30 cellular contexts compared by ENCODE assay signal in genomic region chr9:98712987-98713386, GRCh38. TPM values are rescaled to one million over a fixed set of nuclear protein-coding genes. Genes with fewer than 3 reads are reported as not detected.
"Had no signal": no experiment of that assay in that cellular context is flagged by ENCODE, and none has a peak within 500 bp of the region (broad histone marks: within the 10 kb centered on the region; RNA-seq: fewer than 3 reads in every experiment).

No MANE protein-coding gene starts in this region.

- H3K4me3 ChIP-seq: adrenal gland, body of pancreas had no signal

- H3K27ac ChIP-seq: adrenal gland, body of pancreas had no signal

- H3K27ac Mint-ChIP-seq: activated CD4-positive, alpha-beta memory T cell treated with anti-CD3 and anti-CD28 coated beads for 36 hours; activated CD4-positive, alpha-beta T cell treated with anti-CD3 and anti-CD28 coated beads for 36 hours; activated CD4-positive, alpha-beta T cell treated with anti-CD3 and anti-CD28 coated beads, Interleukin-2, amount 10 ng/mL, durations not matched to agents 24 days and 14 days; activated CD8-positive, alpha-beta memory T cell treated with anti-CD3 and anti-CD28 coated beads, Interleukin-2, amount 10 ng/mL, durations not matched to agents 7 days and 5 days; activated CD8-positive, alpha-beta T cell treated with anti-CD3 and anti-CD28 coated beads, Interleukin-2, amount 10 ng/mL, durations not matched to agents 7 days and 5 days; activated naive CD4-positive, alpha-beta T cell treated with anti-CD3 and anti-CD28 coated beads for 36 hours; activated naive CD4-positive, alpha-beta T cell treated with anti-CD3 and anti-CD28 coated beads, Interleukin-2, amount 50 U/mL, for 24 hours; activated naive CD8-positive, alpha-beta T cell treated with anti-CD3 and anti-CD28 coated beads for 36 hours; activated naive CD8-positive, alpha-beta T cell treated with anti-CD3 and anti-CD28 coated beads, Interleukin-2, amount 50 U/mL, for 24 hours; activated T-helper 1 cell treated with anti-CD3 and anti-CD28 coated beads, Interleukin-12 subunit alpha, Interleukin-12 subunit beta, Interleukin-2, Interleukin-4 antibody, amounts not matched to agents 30 ng/mL and 10 ng/mL and 1 ng/mL, durations not matched to agents 14 hours and 24 hours and 36 hours; activated T-helper 2 cell treated with anti-CD3 and anti-CD28 coated beads, Interferon-gamma antibody, Interleukin-2, Interleukin-4, amounts not matched to agents 10 μg/mL and 5 μg/mL and 100 μg/mL, durations not matched to agents 14 hours and 24 hours and 36 hours had no signal

- H3K4me1 ChIP-seq: adrenal gland had no signal

- ATAC-seq: activated CD4-positive, alpha-beta T cell treated with anti-CD3 and anti-CD28 coated beads for 36 hours; activated CD8-positive, alpha-beta memory T cell treated with anti-CD3 and anti-CD28 coated beads, Interleukin-2, amount 10 ng/mL, durations not matched to agents 7 days and 5 days; activated CD8-positive, alpha-beta T cell treated with anti-CD3 and anti-CD28 coated beads, Interleukin-2, amount 10 ng/mL, durations not matched to agents 7 days and 5 days; activated naive CD8-positive, alpha-beta T cell treated with anti-CD3 and anti-CD28 coated beads, Interleukin-2, amount 50 U/mL, for 24 hours; body of pancreas; esophagus mucosa had no signal

- DNase-seq: activated CD4-positive, alpha-beta memory T cell treated with anti-CD3 and anti-CD28 coated beads for 36 hours; activated CD4-positive, alpha-beta T cell treated with anti-CD3 and anti-CD28 coated beads for 36 hours; activated CD4-positive, alpha-beta T cell treated with anti-CD3 and anti-CD28 coated beads, Interleukin-2, amount 10 ng/mL, durations not matched to agents 24 days and 14 days; activated CD4-positive, CD25-positive, alpha-beta regulatory T cell; activated CD4-positive, CD25-positive, alpha-beta regulatory T cell treated with anti-CD3 and anti-CD28 coated beads, Interleukin-2, amount 50 U/mL, for 72 hours; activated CD8-positive, alpha-beta memory T cell treated with anti-CD3 and anti-CD28 coated beads, Interleukin-2, amount 10 ng/mL, durations not matched to agents 7 days and 5 days; activated CD8-positive, alpha-beta memory T cell treated with anti-CD3 and anti-CD28 coated beads, Interleukin-2, amount 50 U/mL, for 4 hours; activated CD8-positive, alpha-beta T cell treated with anti-CD3 and anti-CD28 coated beads, Interleukin-2, amount 10 ng/mL, durations not matched to agents 7 days and 5 days; activated effector memory CD4-positive, alpha-beta T cell treated with anti-CD3 and anti-CD28 coated beads, Interleukin-2, amount 50 U/mL, for 16 hours; activated naive CD4-positive, alpha-beta T cell treated with anti-CD3 and anti-CD28 coated beads for 36 hours; activated naive CD8-positive, alpha-beta T cell treated with anti-CD3 and anti-CD28 coated beads for 36 hours; activated naive CD8-positive, alpha-beta T cell treated with anti-CD3 and anti-CD28 coated beads, Interleukin-2, amount 50 U/mL, for 24 hours; activated T-cell treated with anti-CD3 and anti-CD28 coated beads, Interleukin-2, amount 50 U/mL, for 1 hour; activated T-cell treated with anti-CD3 and anti-CD28 coated beads, Interleukin-2, amount 50 U/mL, for 48 hours; adrenal gland; amygdala; aorta; body of pancreas; caudate nucleus; cortex of kidney; effector CD8-positive, alpha-beta T cell; foreskin fibroblast; head of caudate nucleus; T-helper 2 cell had no signal

- H3K4me1 Mint-ChIP-seq: activated CD4-positive, alpha-beta T cell treated with anti-CD3 and anti-CD28 coated beads for 36 hours; activated CD4-positive, alpha-beta T cell treated with anti-CD3 and anti-CD28 coated beads, Interleukin-2, amount 10 ng/mL, durations not matched to agents 24 days and 14 days; activated naive CD8-positive, alpha-beta T cell treated with anti-CD3 and anti-CD28 coated beads for 36 hours; activated naive CD8-positive, alpha-beta T cell treated with anti-CD3 and anti-CD28 coated beads, Interleukin-2, amount 50 U/mL, for 24 hours had no signal

- H3K36me3 ChIP-seq: adrenal gland had no signal

- H3K9me3 ChIP-seq: adrenal gland, body of pancreas had no signal

- H3K36me3 Mint-ChIP-seq: activated CD4-positive, alpha-beta memory T cell treated with anti-CD3 and anti-CD28 coated beads for 36 hours; activated CD8-positive, alpha-beta memory T cell treated with anti-CD3 and anti-CD28 coated beads, Interleukin-2, amount 10 ng/mL, durations not matched to agents 7 days and 5 days; activated naive CD4-positive, alpha-beta T cell treated with anti-CD3 and anti-CD28 coated beads, Interleukin-2, amount 50 U/mL, for 24 hours; activated naive CD8-positive, alpha-beta T cell treated with anti-CD3 and anti-CD28 coated beads for 36 hours had no signal

- H3K9me3 Mint-ChIP-seq: activated CD4-positive, alpha-beta memory T cell treated with anti-CD3 and anti-CD28 coated beads for 36 hours; activated CD4-positive, alpha-beta T cell treated with anti-CD3 and anti-CD28 coated beads, Interleukin-2, amount 10 ng/mL, durations not matched to agents 24 days and 14 days; activated naive CD4-positive, alpha-beta T cell treated with anti-CD3 and anti-CD28 coated beads for 36 hours; activated naive CD4-positive, alpha-beta T cell treated with anti-CD3 and anti-CD28 coated beads, Interleukin-2, amount 50 U/mL, for 24 hours; activated naive CD8-positive, alpha-beta T cell treated with anti-CD3 and anti-CD28 coated beads for 36 hours; activated naive CD8-positive, alpha-beta T cell treated with anti-CD3 and anti-CD28 coated beads, Interleukin-2, amount 50 U/mL, for 24 hours; activated T-helper 1 cell treated with anti-CD3 and anti-CD28 coated beads, Interleukin-12 subunit alpha, Interleukin-12 subunit beta, Interleukin-2, Interleukin-4 antibody, amounts not matched to agents 30 ng/mL and 10 ng/mL and 1 ng/mL, durations not matched to agents 14 hours and 24 hours and 36 hours; activated T-helper 2 cell treated with anti-CD3 and anti-CD28 coated beads, Interferon-gamma antibody, Interleukin-2, Interleukin-4, amounts not matched to agents 10 μg/mL and 5 μg/mL and 100 μg/mL, durations not matched to agents 14 hours and 24 hours and 36 hours had no signal

- H3K4me3 Mint-ChIP-seq: activated CD4-positive, alpha-beta memory T cell treated with anti-CD3 and anti-CD28 coated beads for 36 hours; activated CD4-positive, alpha-beta T cell treated with anti-CD3 and anti-CD28 coated beads for 36 hours; activated CD4-positive, alpha-beta T cell treated with anti-CD3 and anti-CD28 coated beads, Interleukin-2, amount 10 ng/mL, durations not matched to agents 24 days and 14 days; activated CD8-positive, alpha-beta memory T cell treated with anti-CD3 and anti-CD28 coated beads, Interleukin-2, amount 10 ng/mL, durations not matched to agents 7 days and 5 days; activated CD8-positive, alpha-beta T cell treated with anti-CD3 and anti-CD28 coated beads, Interleukin-2, amount 10 ng/mL, durations not matched to agents 7 days and 5 days; activated naive CD4-positive, alpha-beta T cell treated with anti-CD3 and anti-CD28 coated beads for 36 hours; activated naive CD4-positive, alpha-beta T cell treated with anti-CD3 and anti-CD28 coated beads, Interleukin-2, amount 50 U/mL, for 24 hours; activated naive CD8-positive, alpha-beta T cell treated with anti-CD3 and anti-CD28 coated beads for 36 hours; activated naive CD8-positive, alpha-beta T cell treated with anti-CD3 and anti-CD28 coated beads, Interleukin-2, amount 50 U/mL, for 24 hours; activated T-helper 1 cell treated with anti-CD3 and anti-CD28 coated beads, Interleukin-12 subunit alpha, Interleukin-12 subunit beta, Interleukin-2, Interleukin-4 antibody, amounts not matched to agents 30 ng/mL and 10 ng/mL and 1 ng/mL, durations not matched to agents 14 hours and 24 hours and 36 hours had no signal

RNA-seq across cellular contexts. Expression of gene GABBR2, which starts 4.3 kb away (rescaled TPM):
- total RNA-seq: activated CD4-positive, alpha-beta memory T cell treated with anti-CD3 and anti-CD28 coated beads for 36 hours; activated CD4-positive, alpha-beta T cell treated with anti-CD3 and anti-CD28 coated beads for 36 hours; activated CD4-positive, alpha-beta T cell treated with anti-CD3 and anti-CD28 coated beads, Interleukin-2, amount 10 ng/mL, durations not matched to agents 24 days and 14 days; activated CD8-positive, alpha-beta memory T cell treated with anti-CD3 and anti-CD28 coated beads for 36 hours; activated CD8-positive, alpha-beta memory T cell treated with anti-CD3 and anti-CD28 coated beads, Interleukin-2, amount 10 ng/mL, durations not matched to agents 7 days and 5 days; activated CD8-positive, alpha-beta T cell treated with anti-CD3 and anti-CD28 coated beads, Interleukin-2, amount 10 ng/mL, durations not matched to agents 7 days and 5 days; activated naive CD4-positive, alpha-beta T cell treated with anti-CD3 and anti-CD28 coated beads for 36 hours; activated naive CD8-positive, alpha-beta T cell treated with anti-CD3 and anti-CD28 coated beads for 36 hours; activated T-helper 1 cell treated with anti-CD3 and anti-CD28 coated beads, Interleukin-12 subunit alpha, Interleukin-12 subunit beta, Interleukin-2, Interleukin-4 antibody, amounts not matched to agents 30 ng/mL and 10 ng/mL and 1 ng/mL, durations not matched to agents 14 hours and 24 hours and 36 hours; activated T-helper 2 cell treated with anti-CD3 and anti-CD28 coated beads, Interferon-gamma antibody, Interleukin-2, Interleukin-4, amounts not matched to agents 10 μg/mL and 5 μg/mL and 100 μg/mL, durations not matched to agents 14 hours and 24 hours and 36 hours; body of pancreas; esophagus mucosa; T-helper 1 cell treated with Interleukin-12 subunit alpha and Interleukin-12 subunit beta and Interleukin-4 antibody, amounts not matched to agents 30 ng/mL and 1 ng/mL, for 36 hours had no signal
